Comparison of ENCODE assay signal across 1 cellular context in the genomic region with DNA sequence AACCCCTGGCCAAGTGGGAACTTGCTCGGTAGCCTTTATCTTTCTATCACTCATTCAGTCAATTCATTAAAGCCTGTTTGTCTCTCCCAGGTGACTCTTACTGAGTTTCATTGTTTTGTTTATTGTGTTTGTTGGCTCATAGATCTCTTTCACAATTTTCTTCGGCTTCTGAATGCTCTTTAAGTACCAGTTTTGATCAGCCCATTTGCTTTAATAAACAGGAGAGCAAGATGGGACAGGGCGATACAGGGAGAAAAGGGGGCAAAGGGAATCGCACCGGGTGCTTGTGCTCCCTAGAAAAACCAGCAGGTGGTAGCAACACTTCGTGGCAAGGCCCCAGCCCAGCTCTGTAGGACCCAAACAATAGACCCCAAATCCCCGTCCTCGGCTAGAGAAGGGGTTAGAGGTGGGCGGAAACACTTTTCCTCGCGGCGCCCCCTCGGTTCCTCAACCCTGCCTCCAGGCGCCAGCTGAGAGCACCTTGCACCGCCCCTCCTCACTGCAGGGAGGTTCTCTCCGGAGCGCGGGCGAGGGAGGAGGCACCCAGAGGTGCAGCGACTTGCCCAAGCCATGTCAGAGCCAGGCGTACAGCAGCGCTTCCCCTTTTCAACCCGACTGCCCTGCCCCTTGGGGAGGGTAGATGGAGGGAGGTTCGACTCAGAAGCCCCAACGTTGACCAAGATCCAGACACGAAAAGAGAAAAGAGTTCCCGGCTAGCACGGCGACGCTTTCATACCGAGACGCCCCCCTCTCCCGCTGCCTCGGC.
TF ChIP-seq lines count a peak whose summit lies in the region.

No MANE protein-coding gene starts in this region.

TF ChIP-seq in H1, 55 proteins besides CTCF, POLR2A, EP300 and RAD21:
- TF ChIP-seq SIN3A (conservative IDR thresholded peaks at IDR 0.05 in 1 of 2, IDR thresholded peaks at IDR 0.05 in 1 of 2; ENCODE audit: low read depth in 1 of 2, low read length in 2 of 2) (peak in 1 of 2 experiments; percentile 37; a peak in 2 of 4 replicates), HDAC2 (IDR thresholded peaks at IDR 0.05; ENCODE audit: borderline replicate concordance in 1 of 2, low read depth in 2 of 2, low read length in 2 of 2) (0 out of 4 replicates have a peak, but pooled peaks of 1 of the 2 experiments have one; percentile 51), GTF2F1 (IDR thresholded peaks at IDR 0.05; ENCODE audit: borderline replicate concordance, low read depth, low read length) (no peak), BACH1 (IDR thresholded peaks at IDR 0.05; ENCODE audit: low read length) (no peak), CTBP2 (IDR thresholded peaks at IDR 0.05; ENCODE audit: borderline replicate concordance, insufficient read depth, insufficient read length, low read length) (no peak), CBX5 (IDR thresholded peaks at IDR 0.05; ENCODE audit: low read depth, low read length) (no peak), SP1 (IDR thresholded peaks at IDR 0.05; ENCODE audit: low read depth, low read length) (no peak), JUND (IDR thresholded peaks at IDR 0.05; ENCODE audit: low read length) (no peak), HDAC6 (IDR thresholded peaks at IDR 0.05; ENCODE audit: low read depth, low read length) (no peak), KDM4A (IDR thresholded peaks at IDR 0.05; ENCODE audit: low read depth, low read length, severe bottlenecking) (peak; percentile 96), RNF2 (IDR thresholded peaks at IDR 0.05; ENCODE audit: borderline replicate concordance, low read depth, low read length, missing control alignments, poor library complexity, severe bottlenecking) (no peak), BRCA1 (IDR thresholded peaks at IDR 0.05; ENCODE audit: low read depth, low read length) (no peak), PHF8 (conservative IDR thresholded peaks at IDR 0.05; ENCODE audit: low read depth, low read length) (no peak), JUN (IDR thresholded peaks at IDR 0.05; ENCODE audit: low read depth, low read length) (no peak), CREB1 (IDR thresholded peaks at IDR 0.05) (no peak), CEBPB (IDR thresholded peaks at IDR 0.05; ENCODE audit: low read depth, low read length) (no peak), SRF (IDR thresholded peaks at IDR 0.05; ENCODE audit: low read depth, low read length) (no peak), TBP (IDR thresholded peaks at IDR 0.05; ENCODE audit: low read depth, low read length) (0 out of 2 replicates have a peak, but pooled peaks have one; percentile 2), RXRA (IDR thresholded peaks at IDR 0.05; ENCODE audit: insufficient read depth, low read depth, low read length) (no peak), GABPA (IDR thresholded peaks at IDR 0.05; ENCODE audit: borderline replicate concordance, insufficient read depth, low read length) (no peak), FOSL1 (IDR thresholded peaks at IDR 0.05; ENCODE audit: insufficient read depth, low read depth, low read length) (no peak), ASH2L (IDR thresholded peaks at IDR 0.05; ENCODE audit: low read length) (peak; percentile 54), NANOG (IDR thresholded peaks at IDR 0.05; ENCODE audit: insufficient read depth, low read depth, low read length, poor library complexity, severe bottlenecking) (no peak)
- TF ChIP-seq, protein P1, sequence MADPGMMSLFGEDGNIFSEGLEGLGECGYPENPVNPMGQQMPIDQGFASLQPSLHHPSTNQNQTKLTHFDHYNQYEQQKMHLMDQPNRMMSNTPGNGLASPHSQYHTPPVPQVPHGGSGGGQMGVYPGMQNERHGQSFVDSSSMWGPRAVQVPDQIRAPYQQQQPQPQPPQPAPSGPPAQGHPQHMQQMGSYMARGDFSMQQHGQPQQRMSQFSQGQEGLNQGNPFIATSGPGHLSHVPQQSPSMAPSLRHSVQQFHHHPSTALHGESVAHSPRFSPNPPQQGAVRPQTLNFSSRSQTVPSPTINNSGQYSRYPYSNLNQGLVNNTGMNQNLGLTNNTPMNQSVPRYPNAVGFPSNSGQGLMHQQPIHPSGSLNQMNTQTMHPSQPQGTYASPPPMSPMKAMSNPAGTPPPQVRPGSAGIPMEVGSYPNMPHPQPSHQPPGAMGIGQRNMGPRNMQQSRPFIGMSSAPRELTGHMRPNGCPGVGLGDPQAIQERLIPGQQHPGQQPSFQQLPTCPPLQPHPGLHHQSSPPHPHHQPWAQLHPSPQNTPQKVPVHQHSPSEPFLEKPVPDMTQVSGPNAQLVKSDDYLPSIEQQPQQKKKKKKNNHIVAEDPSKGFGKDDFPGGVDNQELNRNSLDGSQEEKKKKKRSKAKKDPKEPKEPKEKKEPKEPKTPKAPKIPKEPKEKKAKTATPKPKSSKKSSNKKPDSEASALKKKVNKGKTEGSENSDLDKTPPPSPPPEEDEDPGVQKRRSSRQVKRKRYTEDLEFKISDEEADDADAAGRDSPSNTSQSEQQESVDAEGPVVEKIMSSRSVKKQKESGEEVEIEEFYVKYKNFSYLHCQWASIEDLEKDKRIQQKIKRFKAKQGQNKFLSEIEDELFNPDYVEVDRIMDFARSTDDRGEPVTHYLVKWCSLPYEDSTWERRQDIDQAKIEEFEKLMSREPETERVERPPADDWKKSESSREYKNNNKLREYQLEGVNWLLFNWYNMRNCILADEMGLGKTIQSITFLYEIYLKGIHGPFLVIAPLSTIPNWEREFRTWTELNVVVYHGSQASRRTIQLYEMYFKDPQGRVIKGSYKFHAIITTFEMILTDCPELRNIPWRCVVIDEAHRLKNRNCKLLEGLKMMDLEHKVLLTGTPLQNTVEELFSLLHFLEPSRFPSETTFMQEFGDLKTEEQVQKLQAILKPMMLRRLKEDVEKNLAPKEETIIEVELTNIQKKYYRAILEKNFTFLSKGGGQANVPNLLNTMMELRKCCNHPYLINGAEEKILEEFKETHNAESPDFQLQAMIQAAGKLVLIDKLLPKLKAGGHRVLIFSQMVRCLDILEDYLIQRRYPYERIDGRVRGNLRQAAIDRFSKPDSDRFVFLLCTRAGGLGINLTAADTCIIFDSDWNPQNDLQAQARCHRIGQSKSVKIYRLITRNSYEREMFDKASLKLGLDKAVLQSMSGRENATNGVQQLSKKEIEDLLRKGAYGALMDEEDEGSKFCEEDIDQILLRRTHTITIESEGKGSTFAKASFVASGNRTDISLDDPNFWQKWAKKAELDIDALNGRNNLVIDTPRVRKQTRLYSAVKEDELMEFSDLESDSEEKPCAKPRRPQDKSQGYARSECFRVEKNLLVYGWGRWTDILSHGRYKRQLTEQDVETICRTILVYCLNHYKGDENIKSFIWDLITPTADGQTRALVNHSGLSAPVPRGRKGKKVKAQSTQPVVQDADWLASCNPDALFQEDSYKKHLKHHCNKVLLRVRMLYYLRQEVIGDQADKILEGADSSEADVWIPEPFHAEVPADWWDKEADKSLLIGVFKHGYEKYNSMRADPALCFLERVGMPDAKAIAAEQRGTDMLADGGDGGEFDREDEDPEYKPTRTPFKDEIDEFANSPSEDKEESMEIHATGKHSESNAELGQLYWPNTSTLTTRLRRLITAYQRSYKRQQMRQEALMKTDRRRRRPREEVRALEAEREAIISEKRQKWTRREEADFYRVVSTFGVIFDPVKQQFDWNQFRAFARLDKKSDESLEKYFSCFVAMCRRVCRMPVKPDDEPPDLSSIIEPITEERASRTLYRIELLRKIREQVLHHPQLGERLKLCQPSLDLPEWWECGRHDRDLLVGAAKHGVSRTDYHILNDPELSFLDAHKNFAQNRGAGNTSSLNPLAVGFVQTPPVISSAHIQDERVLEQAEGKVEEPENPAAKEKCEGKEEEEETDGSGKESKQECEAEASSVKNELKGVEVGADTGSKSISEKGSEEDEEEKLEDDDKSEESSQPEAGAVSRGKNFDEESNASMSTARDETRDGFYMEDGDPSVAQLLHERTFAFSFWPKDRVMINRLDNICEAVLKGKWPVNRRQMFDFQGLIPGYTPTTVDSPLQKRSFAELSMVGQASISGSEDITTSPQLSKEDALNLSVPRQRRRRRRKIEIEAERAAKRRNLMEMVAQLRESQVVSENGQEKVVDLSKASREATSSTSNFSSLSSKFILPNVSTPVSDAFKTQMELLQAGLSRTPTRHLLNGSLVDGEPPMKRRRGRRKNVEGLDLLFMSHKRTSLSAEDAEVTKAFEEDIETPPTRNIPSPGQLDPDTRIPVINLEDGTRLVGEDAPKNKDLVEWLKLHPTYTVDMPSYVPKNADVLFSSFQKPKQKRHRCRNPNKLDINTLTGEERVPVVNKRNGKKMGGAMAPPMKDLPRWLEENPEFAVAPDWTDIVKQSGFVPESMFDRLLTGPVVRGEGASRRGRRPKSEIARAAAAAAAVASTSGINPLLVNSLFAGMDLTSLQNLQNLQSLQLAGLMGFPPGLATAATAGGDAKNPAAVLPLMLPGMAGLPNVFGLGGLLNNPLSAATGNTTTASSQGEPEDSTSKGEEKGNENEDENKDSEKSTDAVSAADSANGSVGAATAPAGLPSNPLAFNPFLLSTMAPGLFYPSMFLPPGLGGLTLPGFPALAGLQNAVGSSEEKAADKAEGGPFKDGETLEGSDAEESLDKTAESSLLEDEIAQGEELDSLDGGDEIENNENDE (IDR thresholded peaks at IDR 0.05; ENCODE audit: insufficient replicate concordance, low read length), result no peak
- TF ChIP-seq, protein P2, sequence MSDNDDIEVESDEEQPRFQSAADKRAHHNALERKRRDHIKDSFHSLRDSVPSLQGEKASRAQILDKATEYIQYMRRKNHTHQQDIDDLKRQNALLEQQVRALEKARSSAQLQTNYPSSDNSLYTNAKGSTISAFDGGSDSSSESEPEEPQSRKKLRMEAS (IDR thresholded peaks at IDR 0.05), result no peak
- TF ChIP-seq, protein P3, sequence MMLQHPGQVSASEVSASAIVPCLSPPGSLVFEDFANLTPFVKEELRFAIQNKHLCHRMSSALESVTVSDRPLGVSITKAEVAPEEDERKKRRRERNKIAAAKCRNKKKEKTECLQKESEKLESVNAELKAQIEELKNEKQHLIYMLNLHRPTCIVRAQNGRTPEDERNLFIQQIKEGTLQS (IDR thresholded peaks at IDR 0.05; ENCODE audit: insufficient read depth, low read depth, low read length), result no peak
- TF ChIP-seq, protein P4, sequence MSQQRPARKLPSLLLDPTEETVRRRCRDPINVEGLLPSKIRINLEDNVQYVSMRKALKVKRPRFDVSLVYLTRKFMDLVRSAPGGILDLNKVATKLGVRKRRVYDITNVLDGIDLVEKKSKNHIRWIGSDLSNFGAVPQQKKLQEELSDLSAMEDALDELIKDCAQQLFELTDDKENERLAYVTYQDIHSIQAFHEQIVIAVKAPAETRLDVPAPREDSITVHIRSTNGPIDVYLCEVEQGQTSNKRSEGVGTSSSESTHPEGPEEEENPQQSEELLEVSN (IDR thresholded peaks at IDR 0.05), result no peak
